Comparison of ENCODE assay signal across 8 cellular contexts in the genomic region with DNA sequence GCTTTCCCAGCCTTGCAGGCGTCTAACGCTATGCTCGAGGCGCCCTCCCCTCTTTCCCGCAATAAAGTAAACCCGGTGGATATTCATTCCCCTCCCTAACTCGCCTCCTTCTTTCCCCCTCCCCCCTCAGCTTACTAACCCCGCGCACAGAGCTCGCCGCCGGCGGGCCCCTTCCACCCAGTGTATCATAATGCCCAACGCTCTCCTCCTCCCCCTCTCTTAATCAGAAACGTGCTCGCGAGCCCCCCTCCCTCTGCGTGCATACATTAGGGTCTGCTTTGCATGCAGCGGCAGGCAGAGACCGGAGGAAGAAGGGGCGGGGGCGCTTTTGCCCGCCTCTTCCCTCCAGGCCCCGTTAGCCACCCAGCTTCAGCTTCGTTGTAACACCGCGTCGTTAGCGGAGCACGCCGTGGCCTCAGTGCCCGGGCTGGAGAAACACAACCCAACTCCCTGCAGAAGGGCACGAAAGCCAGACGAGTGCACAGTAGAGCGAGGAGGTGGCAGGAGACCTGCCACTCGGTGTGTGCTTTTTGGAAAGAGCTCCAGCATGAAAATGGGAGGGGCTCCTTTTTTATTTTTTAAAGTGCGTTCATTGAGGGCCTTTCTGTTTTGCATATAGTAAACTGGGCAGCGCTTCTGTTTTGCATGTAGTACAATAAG. TPM values are rescaled to one million over a fixed set of nuclear protein-coding genes. Genes with fewer than 3 reads are reported as not detected.
DNase-seq lines count a peak whose midpoint lies in the region; ATAC-seq and TF ChIP-seq lines count a peak whose summit lies in the region.

No MANE protein-coding gene starts in this region.

- no peak for TF ChIP-seq CTCF in GM13976 (IDR thresholded peaks at IDR 0.05; ENCODE audit: borderline replicate concordance, control extremely low read depth, extremely low read depth, insufficient read depth, missing control alignments)
- no peak for TF ChIP-seq CTCF in smooth muscle cell (IDR thresholded peaks at IDR 0.05; ENCODE audit: borderline replicate concordance, insufficient read depth, poor library complexity, severe bottlenecking)

- H4K20me1 ChIP-seq in smooth muscle cell (ENCODE audit: low read depth): peaks cover 35% of the 10 kb centered on the region

- H3K9me3 ChIP-seq in iPS-15b (ENCODE audit: control insufficient read depth, insufficient read depth, low read length) (no peaks in the 10 kb centered on the region), smooth muscle cell (replicated peaks; ENCODE audit: low read depth) (no peaks in the 10 kb centered on the region)

- H3K27me3 ChIP-seq in iPS-15b (ENCODE audit: control insufficient read depth, insufficient read depth, low read length) (peaks cover 4% of the 10 kb centered on the region), smooth muscle cell (ENCODE audit: low read depth) (no peaks in the 10 kb centered on the region)

- H3K4me1 ChIP-seq in iPS-15b (ENCODE audit: control insufficient read depth, insufficient read depth, low read length): peaks cover 9% of the 10 kb centered on the region
- peaks cover 29% of the 10 kb centered on the region for H3K4me1 ChIP-seq in smooth muscle cell (ENCODE audit: low read depth)

- H3K4me3 ChIP-seq in iPS-15b (ENCODE audit: low read depth, low read length) (peak overlapping the region; percentile 94), smooth muscle cell (peak overlapping the region; percentile 93)

- H3K36me3 ChIP-seq in iPS-15b (ENCODE audit: control insufficient read depth, insufficient read depth, low read length) (no peaks in the 10 kb centered on the region), smooth muscle cell (ENCODE audit: low read depth) (no peaks in the 10 kb centered on the region)

- H3K79me2 ChIP-seq in smooth muscle cell (ENCODE audit: low read depth): peaks cover 37% of the 10 kb centered on the region

- H3K4me2 ChIP-seq in smooth muscle cell: peak overlapping the region; percentile 95

- H3K9ac ChIP-seq in iPS-15b (ENCODE audit: low read depth, low read length) (peak overlapping the region; percentile 84), smooth muscle cell (ENCODE audit: low read depth) (no peak overlapping the region)

- H2AFZ ChIP-seq in smooth muscle cell (ENCODE audit: low read depth): peak overlapping the region; percentile 88

- 2% methylated on average over 30 of the region's 38 CpGs for WGBS in smooth muscle cell (ENCODE audit: low lambda C conversion rate)

- no peaks in the 10 kb centered on the region for H3F3A ChIP-seq in smooth muscle cell (ENCODE audit: low read depth)

- peak; percentile 34 for ATAC-seq in HG02943 (IDR thresholded peaks at IDR 0.05; ENCODE audit: low read depth, unreplicated experiment)

- DNase-seq in GM13976 (ENCODE audit: low spot score) (peak; percentile 80), NCI-H2029 treated with DMSO at 0.1 percent for 48 hours (lab: John Stamatoyannopoulos, UW) (peak; percentile 67), T-helper 9 cell (peak; percentile 46), astrocyte of the hippocampus (ENCODE audit: low read depth, low spot score) (peak; percentile 67), smooth muscle cell (lab: John Stamatoyannopoulos, UW; ENCODE audit: unreplicated experiment) (peak; percentile 42), inferior parietal cortex (ENCODE audit: extremely low spot score) (no peak)

- H3K27ac ChIP-seq in smooth muscle cell (ENCODE audit: low read depth): no peak overlapping the region

- in situ Hi-C loops in GM13976 (cut with MboI; ENCODE audit: low sequenced_read_pairs, unreplicated experiment): no loop called here

RNA-seq across cellular contexts. Expression of a gene that starts 0.9 kb away (rescaled TPM):
- 26.6 and 27.8 TPM in 2 replicates for total RNA-seq in smooth muscle cell
- polyA plus RNA-seq in smooth muscle cell: 15.5 and 19.6 TPM in 2 replicates

RNA-seq across cellular contexts. Expression of a gene that starts 34.0 kb away (rescaled TPM):
- total RNA-seq in smooth muscle cell: 59.2 and 80.5 TPM in 2 replicates
- 428 and 479 TPM in 2 replicates for polyA plus RNA-seq in smooth muscle cell
